ENCODE assay signal across 11 cellular contexts in the genomic region with DNA sequence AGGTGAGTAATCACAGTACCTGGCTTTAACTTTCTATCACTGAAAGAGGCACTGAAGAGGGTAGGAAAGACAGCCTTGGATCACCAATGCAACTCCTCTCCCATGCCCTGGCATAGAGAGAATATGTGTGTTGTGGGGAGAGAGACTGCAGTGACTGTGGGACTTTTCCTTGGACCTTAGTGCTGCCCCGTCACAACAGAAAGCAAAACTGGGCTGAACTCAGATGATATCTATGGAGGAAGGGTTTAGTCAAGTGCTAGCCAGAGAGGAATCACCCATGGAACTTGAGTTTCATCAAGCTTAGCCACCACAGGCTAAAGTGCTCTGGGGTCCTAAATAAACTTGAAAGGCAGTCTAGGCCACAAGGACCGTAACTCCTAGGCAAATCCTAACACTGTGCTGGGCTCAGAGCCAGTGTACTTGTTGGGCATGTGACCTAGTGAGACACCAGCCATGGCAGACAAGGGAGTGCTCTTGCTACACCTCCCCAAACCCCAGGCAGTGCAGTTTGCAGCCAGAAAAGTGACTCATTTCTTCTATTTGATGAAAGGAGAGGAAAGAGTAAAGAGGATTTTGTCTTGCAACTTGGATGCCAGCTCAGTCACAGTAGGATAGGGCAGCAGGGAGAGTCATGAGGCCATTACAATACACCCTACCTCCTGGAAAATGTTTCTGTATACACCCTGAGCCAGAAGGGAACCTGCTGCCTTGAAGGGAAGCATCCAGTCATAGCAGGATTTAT.
A peak's percentile ranks its signal among the peaks of the same experiment; 100 is the strongest.
DNase-seq lines count a peak whose midpoint lies in the region; ATAC-seq and TF ChIP-seq lines count a peak whose summit lies in the region.
"Had no signal": no experiment of that assay in that cellular context is flagged by ENCODE, and none has a peak within 500 bp of the region (broad histone marks: within the 10 kb centered on the region; RNA-seq: fewer than 3 reads in every experiment).

No MANE protein-coding gene starts in this region.

- no peaks in the 10 kb centered on the region for H3K36me3 Mint-ChIP-seq in T-cell

- TF ChIP-seq CTCF in AG10803 (conservative IDR thresholded peaks at IDR 0.05; ENCODE audit: low read length) (no peak), astrocyte of the spinal cord (IDR thresholded peaks at IDR 0.05; ENCODE audit: low read depth, low read length) (no peak)

- H3K4me3 Mint-ChIP-seq in T-cell: no peak overlapping the region

- ATAC-seq in T-cell (replicated peaks in 1 of 4): no peak

- DNase-seq in AG10803 (ENCODE audit: low read depth) (peak; percentile 76), HT1080 (ENCODE audit: low read depth) (peak; percentile 92), astrocyte of the spinal cord (ENCODE audit: low read depth, low spot score) (peak; percentile 72), kidney tubule cell (ENCODE audit: low spot score) (peak; percentile 85), SIG-M5 (lab: John Stamatoyannopoulos, UW) (no peak), NCI-H2107 treated with DMSO at 0.1 percent for 48 hours (lab: John Stamatoyannopoulos, UW; ENCODE audit: unreplicated experiment) (no peak), T-cell (no peak)
- no peak for DNase-seq in stimulated activated CD4-positive, alpha-beta T cell treated with anti-CD3 and anti-CD28 coated beads, Interleukin-4, amount 100 ng/mL, for 1 hour
- DNase-seq: COR-L47, NCI-H187 had no signal

- peaks cover 11 to 13% (median 11%) of the 10 kb centered on the region in 3 donors for H3K9me3 Mint-ChIP-seq in T-cell

- no peak overlapping the region for H3K4me3 ChIP-seq in AG10803 (ENCODE audit: low read length)
- H3K4me3 ChIP-seq in astrocyte of the spinal cord (ENCODE audit: low read depth, low read length): no peak overlapping the region
- H3K4me3 ChIP-seq: SJSA1 had no signal

- POLR2A ChIA-PET in T-cell (lab: Charles Lee): no interaction called here

- CTCF ChIA-PET in T-cell (lab: Charles Lee): no interaction called here

- H3K27me3 Mint-ChIP-seq in T-cell: no peaks in the 10 kb centered on the region

- no peaks in the 10 kb centered on the region for H3K4me1 Mint-ChIP-seq in T-cell

- in situ Hi-C loops in astrocyte of the spinal cord (cut with HindIII; ENCODE audit: low sequenced_read_pairs): no loop called here

- H3K27ac Mint-ChIP-seq in T-cell: no peak overlapping the region

Comparison
In these comparisons a context has a peak if more than half of its experiments do, and no peak if none do; other contexts are left out.
1. DNase-seq: peak in AG10803 (single experiment), HT1080 (single experiment), astrocyte of the spinal cord (single experiment) and kidney tubule cell (single experiment); none in stimulated activated CD4-positive, alpha-beta T cell treated with anti-CD3 and anti-CD28 coated beads, Interleukin-4, amount 100 ng/mL, for 1 hour (single experiment), SIG-M5 (single experiment), NCI-H2107 treated with DMSO at 0.1 percent for 48 hours (single experiment) and T-cell (0 of 34).